ENCODE assay signal across 11 cellular contexts in the genomic region with DNA sequence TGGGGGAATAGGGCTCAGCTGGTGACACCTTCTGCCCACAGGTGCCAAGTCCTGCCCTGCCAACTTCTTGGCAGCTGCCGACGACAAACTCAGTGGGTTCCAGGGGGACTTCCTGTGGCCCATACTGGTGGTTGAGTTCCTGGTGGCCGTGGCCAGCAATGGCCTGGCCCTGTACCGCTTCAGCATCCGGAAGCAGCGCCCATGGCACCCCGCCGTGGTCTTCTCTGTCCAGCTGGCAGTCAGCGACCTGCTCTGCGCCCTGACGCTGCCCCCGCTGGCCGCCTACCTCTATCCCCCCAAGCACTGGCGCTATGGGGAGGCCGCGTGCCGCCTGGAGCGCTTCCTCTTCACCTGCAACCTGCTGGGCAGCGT. TPM values are rescaled to one million over a fixed set of nuclear protein-coding genes. Genes with fewer than 3 reads are reported as not detected.
DNase-seq lines count a peak whose midpoint lies in the region; ATAC-seq and TF ChIP-seq lines count a peak whose summit lies in the region.
"Had no signal": no experiment of that assay in that cellular context is flagged by ENCODE, and none has a peak within 500 bp of the region (broad histone marks: within the 10 kb centered on the region; RNA-seq: fewer than 3 reads in every experiment).

No MANE protein-coding gene starts in this region.

- H3K9ac ChIP-seq in HUES64 (ENCODE audit: low read depth, low read length), result no peak overlapping the region

- H3K27me3 Mint-ChIP-seq in activated CD8-positive, alpha-beta memory T cell treated with anti-CD3 and anti-CD28 coated beads, Interleukin-2, amount 10 ng/mL, durations not matched to agents 7 days and 5 days, result no peaks in the 10 kb centered on the region
- H3K27me3 Mint-ChIP-seq in naive thymus-derived CD4-positive, alpha-beta T cell, result no peaks in the 10 kb centered on the region

- H3K4me3 Mint-ChIP-seq in activated CD8-positive, alpha-beta memory T cell treated with anti-CD3 and anti-CD28 coated beads, Interleukin-2, amount 10 ng/mL, durations not matched to agents 7 days and 5 days, result peak overlapping the region; percentile 87
- peak overlapping the region in 2 of 10 donors; percentile 57 to 64 for H3K4me3 Mint-ChIP-seq in naive thymus-derived CD4-positive, alpha-beta T cell

- H3K4me1 ChIP-seq in HUES64 (ENCODE audit: insufficient read depth, low read length), result no peaks in the 10 kb centered on the region
- peaks cover 30 to 38% of the 10 kb centered on the region in 2 donors for H3K4me1 ChIP-seq in naive thymus-derived CD4-positive, alpha-beta T cell (ENCODE audit: control insufficient read depth in 2 of 2, insufficient read depth in 2 of 2, low read length in 2 of 2)
- H3K4me1 ChIP-seq in uterus, result no peaks in the 10 kb centered on the region

- peak overlapping the region; percentile 19; the same call in 1 of the 2 replicates for H3K27ac ChIP-seq in HUES64 (ENCODE audit: low read depth, low read length)
- peak overlapping the region; percentile 60 for H3K27ac ChIP-seq in naive thymus-derived CD4-positive, alpha-beta T cell (ENCODE audit: low read depth, low read length)
- no peak overlapping the region for H3K27ac ChIP-seq in uterus

- TF ChIP-seq POLR2A in uterus (IDR thresholded peaks at IDR 0.05), result no peak

- no peaks in the 10 kb centered on the region for H3K27me3 ChIP-seq in HUES64 (ENCODE audit: insufficient read depth, low read length)
- H3K27me3 ChIP-seq in naive thymus-derived CD4-positive, alpha-beta T cell (ENCODE audit: control insufficient read depth in 2 of 2, insufficient read depth in 2 of 2, low read length in 2 of 2), result no peaks in the 10 kb centered on the region
- H3K27me3 ChIP-seq in uterus, result no peaks in the 10 kb centered on the region
- H3K27me3 ChIP-seq: ovary had no signal

- peak overlapping the region; percentile 98 for H3K27ac Mint-ChIP-seq in activated CD8-positive, alpha-beta memory T cell treated with anti-CD3 and anti-CD28 coated beads, Interleukin-2, amount 10 ng/mL, durations not matched to agents 7 days and 5 days
- H3K27ac Mint-ChIP-seq in naive thymus-derived CD4-positive, alpha-beta T cell, result peak overlapping the region in 2 of 9 donors; percentile 86 to 92

- peaks cover 68% of the 10 kb centered on the region for H3K4me1 Mint-ChIP-seq in activated CD8-positive, alpha-beta memory T cell treated with anti-CD3 and anti-CD28 coated beads, Interleukin-2, amount 10 ng/mL, durations not matched to agents 7 days and 5 days
- H3K4me1 Mint-ChIP-seq in naive thymus-derived CD4-positive, alpha-beta T cell, result peaks cover 0 to 42% (median 34%) of the 10 kb centered on the region in 7 donors

- no peak for ATAC-seq in activated CD8-positive, alpha-beta memory T cell treated with anti-CD3 and anti-CD28 coated beads, Interleukin-2, amount 10 ng/mL, durations not matched to agents 7 days and 5 days
- ATAC-seq in naive thymus-derived CD4-positive, alpha-beta T cell, result no peak

- POLR2A ChIA-PET in naive thymus-derived CD4-positive, alpha-beta T cell (lab: Charles Lee), result interaction anchor here (0.5 to 8.9 kb wide), 6 partner anchors 7 to 263 kb away, joined by 3 to 85 read pairs (median 6); partner anchors contain the start of gene PPAN

- 87% methylated on average over 19 of the region's 19 CpGs for WGBS in HUES64

- peak; percentile 42 for DNase-seq in DMS53 (lab: John Stamatoyannopoulos, UW)
- no peak for DNase-seq in DMS53 treated with DMSO at 0.1 percent for 48 hours (lab: John Stamatoyannopoulos, UW; ENCODE audit: unreplicated experiment)
- DNase-seq in activated CD8-positive, alpha-beta memory T cell treated with anti-CD3 and anti-CD28 coated beads, Interleukin-2, amount 10 ng/mL, durations not matched to agents 7 days and 5 days, result no peak
- no peak for DNase-seq in naive thymus-derived CD4-positive, alpha-beta T cell
- no peak for DNase-seq in LoVo (ENCODE audit: low spot score)
- DNase-seq in NOMO-1 (lab: John Stamatoyannopoulos, UW; ENCODE audit: unreplicated experiment in 2 of 2), result no peak
- DNase-seq in uterus, result no peak
- DNase-seq: 8988T had no signal

- CTCF ChIA-PET in activated CD8-positive, alpha-beta memory T cell treated with anti-CD3 and anti-CD28 coated beads, Interleukin-2, amount 10 ng/mL, durations not matched to agents 7 days and 5 days (lab: Charles Lee), result interaction anchor here (0.6 to 7.6 kb wide), 14 partner anchors 8 to 180 kb away, joined by 3 to 147 read pairs (median 6); partner anchors contain the start of genes ANGPTL6 and PPAN
- CTCF ChIA-PET in naive thymus-derived CD4-positive, alpha-beta T cell (lab: Charles Lee), result interaction anchor here (0.6 to 1.7 kb wide), 6 partner anchors 9 to 183 kb away, joined by 3 to 6 read pairs (median 3); no protein-coding TSS in a partner anchor

- H3K36me3 ChIP-seq in HUES64 (ENCODE audit: insufficient read depth, low read length) (peaks cover 68% of the 10 kb centered on the region), uterus (no peaks in the 10 kb centered on the region)
- peaks cover 29 to 79% (median 30%) of the 10 kb centered on the region in 3 experiments for H3K36me3 ChIP-seq in naive thymus-derived CD4-positive, alpha-beta T cell (ENCODE audit: control insufficient read depth in 2 of 3, insufficient read depth in 3 of 3, low read length in 3 of 3)
- H3K36me3 ChIP-seq: ovary had no signal

- H3K36me3 Mint-ChIP-seq in activated CD8-positive, alpha-beta memory T cell treated with anti-CD3 and anti-CD28 coated beads, Interleukin-2, amount 10 ng/mL, durations not matched to agents 7 days and 5 days, result peaks cover 45% of the 10 kb centered on the region
- H3K36me3 Mint-ChIP-seq in naive thymus-derived CD4-positive, alpha-beta T cell, result peaks cover 0 to 24% (median 12%) of the 10 kb centered on the region in 5 donors

- H3K9me3 ChIP-seq in HUES64 (ENCODE audit: insufficient read depth, low read depth, low read length), result no peaks in the 10 kb centered on the region
- no peaks in the 10 kb centered on the region for H3K9me3 ChIP-seq in naive thymus-derived CD4-positive, alpha-beta T cell (ENCODE audit: control insufficient read depth in 2 of 3, low read length in 3 of 3)
- no peaks in the 10 kb centered on the region for H3K9me3 ChIP-seq in uterus
- H3K9me3 ChIP-seq: ovary had no signal

- intact Hi-C loops in naive thymus-derived CD4-positive, alpha-beta T cell (cut with micrococcal nuclease), result loop anchor here (1.0 to 5.0 kb wide), 4 partner anchors 14 to 183 kb away; no protein-coding TSS in a partner anchor
- intact Hi-C loops in uterus (cut with DNase I; ENCODE audit: low total_unique reads), result no loop called here

- TF ChIP-seq CTCF in uterus (IDR thresholded peaks at IDR 0.05), result no peak

- no peaks in the 10 kb centered on the region for H3K9me3 Mint-ChIP-seq in activated CD8-positive, alpha-beta memory T cell treated with anti-CD3 and anti-CD28 coated beads, Interleukin-2, amount 10 ng/mL, durations not matched to agents 7 days and 5 days (ENCODE audit: low read depth)
- H3K9me3 Mint-ChIP-seq in naive thymus-derived CD4-positive, alpha-beta T cell, result peaks cover 0 to 3% (median 0%) of the 10 kb centered on the region in 11 donors
- H3K9me3 Mint-ChIP-seq: T-helper 2 cell treated with Interferon-gamma antibody and Interleukin-4, amounts not matched to agents 5 μg/mL and 100 μg/mL, for 36 hours had no signal

- H3K4me3 ChIP-seq in HUES64 (ENCODE audit: low read length) (no peak overlapping the region), uterus (no peak overlapping the region)
- no peak overlapping the region for H3K4me3 ChIP-seq in naive thymus-derived CD4-positive, alpha-beta T cell (ENCODE audit: low read length)
- H3K4me3 ChIP-seq: ovary had no signal

RNA-seq across cellular contexts. Expression of gene P2RY11, which starts 2.1 kb away (rescaled TPM):
- 9.0 TPM for polyA plus RNA-seq in HUES64 (2013, experiment 1 of 2)
- 8.9 TPM for polyA plus RNA-seq in HUES64 (2013, experiment 2 of 2)
- total RNA-seq in activated CD8-positive, alpha-beta memory T cell treated with anti-CD3 and anti-CD28 coated beads, Interleukin-2, amount 10 ng/mL, durations not matched to agents 7 days and 5 days, result 10 to 100 TPM; 36.0 to 43.7 TPM
- 10 to 100 TPM; 41.0 to 89.3 (median 58.9) TPM for total RNA-seq in naive thymus-derived CD4-positive, alpha-beta T cell
- polyA plus RNA-seq in naive thymus-derived CD4-positive, alpha-beta T cell, result 1 to 10 TPM; 2.7 to 3.1 TPM
- 10 to 100 TPM in 1 of 4 donors, 1 to 10 TPM in 2, under 1 TPM in 1; 0.51 to 19.1 (median 4.4) TPM for total RNA-seq in uterus

RNA-seq across cellular contexts. Expression of gene EIF3G, which starts 6.1 kb away (rescaled TPM):
- 161 TPM for polyA plus RNA-seq in HUES64 (2013, experiment 1 of 2)
- polyA plus RNA-seq in HUES64 (2013, experiment 2 of 2), result 160 TPM
- 100 to 1,000 TPM; 216 to 256 TPM for total RNA-seq in activated CD8-positive, alpha-beta memory T cell treated with anti-CD3 and anti-CD28 coated beads, Interleukin-2, amount 10 ng/mL, durations not matched to agents 7 days and 5 days
- total RNA-seq in naive thymus-derived CD4-positive, alpha-beta T cell, result 100 to 1,000 TPM; 242 to 356 (median 328) TPM
- polyA plus RNA-seq in naive thymus-derived CD4-positive, alpha-beta T cell, result 100 to 1,000 TPM; 240 to 294 TPM
- total RNA-seq in uterus, result 100 to 1,000 TPM; 162 to 460 (median 226) TPM

RNA-seq across cellular contexts. Expression of gene PPAN, which starts 7.4 kb away (rescaled TPM):
- polyA plus RNA-seq in HUES64 (2013, experiment 1 of 2), result 59.7 TPM
- polyA plus RNA-seq in HUES64 (2013, experiment 2 of 2), result 48.8 TPM
- 100 to 1,000 TPM in 1 of 2 experiments, 10 to 100 TPM in 1; 98.5 to 115 TPM for total RNA-seq in activated CD8-positive, alpha-beta memory T cell treated with anti-CD3 and anti-CD28 coated beads, Interleukin-2, amount 10 ng/mL, durations not matched to agents 7 days and 5 days
- total RNA-seq in naive thymus-derived CD4-positive, alpha-beta T cell, result 100 to 1,000 TPM in 4 of 5 experiments, 10 to 100 TPM in 1; 87.6 to 122 (median 109) TPM
- polyA plus RNA-seq in naive thymus-derived CD4-positive, alpha-beta T cell, result 10 to 100 TPM; 24.9 to 46.6 TPM
- total RNA-seq in uterus, result 10 to 100 TPM in 3 of 4 donors, 1 to 10 TPM in 1; 5.6 to 54.8 (median 26.1) TPM

RNA-seq across cellular contexts. Expression of gene ANGPTL6, which starts 11.1 kb away (rescaled TPM):
- not detected for polyA plus RNA-seq in HUES64 (2013, experiment 1 of 2)
- 0.19 TPM for polyA plus RNA-seq in HUES64 (2013, experiment 2 of 2)
- 1 to 10 TPM; 2.7 to 3.3 TPM for total RNA-seq in activated CD8-positive, alpha-beta memory T cell treated with anti-CD3 and anti-CD28 coated beads, Interleukin-2, amount 10 ng/mL, durations not matched to agents 7 days and 5 days
- 1 to 10 TPM in 3 of 5 experiments, under 1 TPM in 2; 0.68 to 1.7 (median 1.0) TPM for total RNA-seq in naive thymus-derived CD4-positive, alpha-beta T cell
- under 1 TPM; 0.23 to 0.48 TPM for polyA plus RNA-seq in naive thymus-derived CD4-positive, alpha-beta T cell
- 1 to 10 TPM in 1 of 4 donors, not detected in 3; 5.5 TPM for total RNA-seq in uterus

RNA-seq across cellular contexts. Expression of gene SHFL, which starts 27.5 kb away (rescaled TPM):
- 7.3 TPM for polyA plus RNA-seq in HUES64 (2013, experiment 1 of 2)
- polyA plus RNA-seq in HUES64 (2013, experiment 2 of 2), result 9.6 TPM
- 100 to 1,000 TPM in 1 of 2 experiments, 10 to 100 TPM in 1; 95.3 to 146 TPM for total RNA-seq in activated CD8-positive, alpha-beta memory T cell treated with anti-CD3 and anti-CD28 coated beads, Interleukin-2, amount 10 ng/mL, durations not matched to agents 7 days and 5 days
- 100 to 1,000 TPM in 3 of 5 experiments, 10 to 100 TPM in 2; 67.8 to 112 (median 102) TPM for total RNA-seq in naive thymus-derived CD4-positive, alpha-beta T cell
- polyA plus RNA-seq in naive thymus-derived CD4-positive, alpha-beta T cell, result 10 to 100 TPM; 37.0 to 52.0 TPM
- total RNA-seq in uterus, result 10 to 100 TPM; 23.2 to 79.2 (median 44.8) TPM

Comparison
In these comparisons a context has a peak if more than half of its experiments do, and no peak if none do; other contexts are left out.
1. H3K27ac ChIP-seq: peak in HUES64 (single experiment) and naive thymus-derived CD4-positive, alpha-beta T cell (single experiment); none in uterus (0 of 2).